In the genomic region with DNA sequence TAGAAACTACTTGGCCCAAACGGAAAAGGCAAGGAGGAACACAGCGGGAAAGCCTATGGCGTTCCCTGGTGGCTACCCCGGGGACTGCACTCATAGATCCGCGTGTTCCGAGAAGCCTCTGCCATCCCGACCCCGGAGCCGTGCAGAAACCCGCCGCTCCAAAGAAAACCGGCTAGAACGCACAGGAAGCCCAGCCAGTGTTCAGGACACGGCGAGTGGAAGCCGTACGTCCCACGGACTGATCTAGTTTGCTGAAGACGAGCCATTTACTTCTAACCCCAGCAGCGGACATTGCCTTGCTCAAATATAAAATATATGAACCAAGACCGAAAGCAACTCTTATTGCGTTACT, we compare ENCODE assay signal across 8 cellular contexts.
A peak's percentile ranks its signal among the peaks of the same experiment; 100 is the strongest.
DNase-seq lines count a peak whose midpoint lies in the region; TF ChIP-seq lines count a peak whose summit lies in the region.
"Not testable (repeated sequence)": the region's sequence is repeated elsewhere in the genome, so short reads cannot be mapped to it uniquely, and the experiment has no call there.

No MANE protein-coding gene starts in this region.

- H3K9ac ChIP-seq in skeletal muscle satellite cell (ENCODE audit: low read depth, low read length): peak overlapping the region; percentile 59

- not testable (repeated sequence) for H3K27me3 ChIP-seq in skeletal muscle satellite cell (ENCODE audit: control insufficient read depth, insufficient read depth, low read length); tibial artery

- not testable (repeated sequence) for H3K36me3 ChIP-seq in skeletal muscle satellite cell (ENCODE audit: insufficient read depth, low read length); tibial artery

- H3K9me3 ChIP-seq in skeletal muscle satellite cell (replicated peaks; ENCODE audit: low read length); tibial artery: not testable (repeated sequence)

- not testable (repeated sequence) for TF ChIP-seq CTCF in foreskin fibroblast (IDR thresholded peaks at IDR 0.05; ENCODE audit: low read depth, low read length)
- peak in 1 of 2 experiments; percentile 12 for TF ChIP-seq CTCF in tibial artery (IDR thresholded peaks at IDR 0.05)

- DNase-seq in DMS 273 (lab: John Stamatoyannopoulos, UW; ENCODE audit: unreplicated experiment): peak; percentile 36
- DNase-seq in NCI-H2227 (lab: John Stamatoyannopoulos, UW; ENCODE audit: unreplicated experiment): peak; percentile 40
- DNase-seq in activated CD8-positive, alpha-beta memory T cell treated with anti-CD3 and anti-CD28 coated beads for 24 hours: peak; percentile 85
- DNase-seq in brain pericyte (ENCODE audit: low read depth, low spot score): peak; percentile 0
- DNase-seq in foreskin fibroblast: peak; percentile 1 to 17
- DNase-seq in lung microvascular endothelial cell (ENCODE audit: low read depth in 2 of 2): peak; percentile 0 to 1
- peak in 1 of 2 donors; percentile 63 for DNase-seq in tibial artery

- peak overlapping the region; percentile 80 for H3K4me2 ChIP-seq in skeletal muscle satellite cell (ENCODE audit: low read length)

- intact Hi-C loops in tibial artery (cut with DNase I; ENCODE audit: low total_unique reads): not testable (repeated sequence)

- not testable (repeated sequence) for H3K27ac ChIP-seq in tibial artery

- peak overlapping the region; percentile 34 to 50 for H3K4me3 ChIP-seq in foreskin fibroblast (ENCODE audit: low read depth in 1 of 2, low read length in 2 of 2)
- H3K4me3 ChIP-seq in skeletal muscle satellite cell (ENCODE audit: low read length): peak overlapping the region; percentile 66
- H3K4me3 ChIP-seq in tibial artery: peak overlapping the region; percentile 45 to 51

- not testable (repeated sequence) for H3K4me1 ChIP-seq in skeletal muscle satellite cell (ENCODE audit: control insufficient read depth, insufficient read depth, low read length); tibial artery
